ENCODE assay signal across 1 cellular context in genomic region chr3:194130807-194131589, GRCh38.
TF ChIP-seq lines count a peak whose summit lies in the region.

No MANE protein-coding gene starts in this region.

TF ChIP-seq in HepG2, 621 proteins besides CTCF, POLR2A, EP300 and RAD21 (continued from another document and continues in another):
- TF ChIP-seq IKZF5 (CRISPR knock-in tag; IDR thresholded peaks at IDR 0.05) (peak; percentile 68), PCBP1 (IDR thresholded peaks at IDR 0.05; ENCODE audit: borderline replicate concordance, low read depth, low read length) (no peak), DMAP1 (CRISPR knock-in tag; IDR thresholded peaks at IDR 0.05) (0 out of 2 replicates have a peak, but pooled peaks have one; percentile 10), PREB (CRISPR knock-in tag; IDR thresholded peaks at IDR 0.05) (no peak), POLR2G (IDR thresholded peaks at IDR 0.05; ENCODE audit: low read depth, low read length) (peak; percentile 39), ELF3 (CRISPR knock-in tag; IDR thresholded peaks at IDR 0.05) (peak; percentile 74), FOXP1 (IDR thresholded peaks at IDR 0.05) (no peak), FOXP1 (CRISPR knock-in tag; IDR thresholded peaks at IDR 0.05) (peak; percentile 66), ESRRA (CRISPR knock-in tag; IDR thresholded peaks at IDR 0.05; ENCODE audit: low read depth) (no peak), DNMT1 (CRISPR knock-in tag; IDR thresholded peaks at IDR 0.05) (no peak), SOX13 (IDR thresholded peaks at IDR 0.05) (no peak), SOX13 (CRISPR knock-in tag; conservative IDR thresholded peaks at IDR 0.05 in 1 of 2, IDR thresholded peaks at IDR 0.05 in 1 of 2) (peak in 1 of 2 experiments; percentile 80; a peak in 2 of 4 replicates), PATZ1 (CRISPR knock-in tag; IDR thresholded peaks at IDR 0.05) (peak; percentile 94), ARNT2 (CRISPR knock-in tag; IDR thresholded peaks at IDR 0.05; ENCODE audit: low read depth) (no peak), EHMT2 (IDR thresholded peaks at IDR 0.05; ENCODE audit: borderline replicate concordance, low read depth, low read length) (no peak; the same call in 1 of the 2 replicates), ZBTB37 (CRISPR knock-in tag; IDR thresholded peaks at IDR 0.05) (peak; percentile 80), ZBTB34 (CRISPR knock-in tag; IDR thresholded peaks at IDR 0.05) (peak; percentile 84; the same call in 1 of the 2 replicates), MLXIP (CRISPR knock-in tag; IDR thresholded peaks at IDR 0.05; ENCODE audit: borderline replicate concordance) (no peak), ZNF674 (CRISPR knock-in tag; IDR thresholded peaks at IDR 0.05; ENCODE audit: low read depth) (no peak), HMGXB4 (CRISPR knock-in tag; IDR thresholded peaks at IDR 0.05; ENCODE audit: borderline replicate concordance in 1 of 2, low read depth in 1 of 2) (0 out of 4 replicates have a peak, but pooled peaks have one; percentile 27 to 28), TGIF2 (CRISPR knock-in tag; IDR thresholded peaks at IDR 0.05) (no peak), TFAP4 (IDR thresholded peaks at IDR 0.05; ENCODE audit: borderline replicate concordance, low read depth) (peak; percentile 75; the same call in 1 of the 2 replicates), JUN (CRISPR knock-in tag; IDR thresholded peaks at IDR 0.05) (no peak), ZNF639 (CRISPR knock-in tag; conservative IDR thresholded peaks at IDR 0.05) (no peak), ZNF740 (CRISPR knock-in tag; IDR thresholded peaks at IDR 0.05) (0 out of 2 replicates have a peak, but pooled peaks have one; percentile 56), ZSCAN25 (CRISPR knock-in tag; IDR thresholded peaks at IDR 0.05) (no peak), GLI4 (CRISPR knock-in tag; IDR thresholded peaks at IDR 0.05; ENCODE audit: borderline replicate concordance) (no peak), ZNF766 (CRISPR knock-in tag; IDR thresholded peaks at IDR 0.05; ENCODE audit: borderline replicate concordance) (no peak), HOMEZ (CRISPR knock-in tag; IDR thresholded peaks at IDR 0.05; ENCODE audit: low read depth) (no peak), MYPOP (CRISPR knock-in tag; IDR thresholded peaks at IDR 0.05) (peak; percentile 42; the same call in 1 of the 2 replicates), KDM1A (CRISPR knock-in tag; IDR thresholded peaks at IDR 0.05) (no peak), WIZ (CRISPR knock-in tag; IDR thresholded peaks at IDR 0.05) (no peak), E2F2 (CRISPR knock-in tag; IDR thresholded peaks at IDR 0.05; ENCODE audit: borderline replicate concordance) (no peak), ZNF772 (CRISPR knock-in tag; IDR thresholded peaks at IDR 0.05) (no peak), BCL6 (CRISPR knock-in tag; IDR thresholded peaks at IDR 0.05) (peak; percentile 76), CENPT (CRISPR knock-in tag; IDR thresholded peaks at IDR 0.05; ENCODE audit: low read depth) (no peak), NR1H2 (CRISPR knock-in tag; IDR thresholded peaks at IDR 0.05; ENCODE audit: borderline replicate concordance, low read depth) (no peak), YEATS4 (CRISPR knock-in tag; IDR thresholded peaks at IDR 0.05; ENCODE audit: borderline replicate concordance) (no peak), ZNF879 (CRISPR knock-in tag; IDR thresholded peaks at IDR 0.05) (peak; percentile 84; the same call in 1 of the 2 replicates), YY1 (IDR thresholded peaks at IDR 0.05; ENCODE audit: insufficient read depth, insufficient replicate concordance, low read depth, low read length) (peak; percentile 30), SIN3B (IDR thresholded peaks at IDR 0.05; ENCODE audit: low read length) (no peak), KAT8 (CRISPR knock-in tag; IDR thresholded peaks at IDR 0.05) (no peak), POLR2AphosphoS5 (IDR thresholded peaks at IDR 0.05; ENCODE audit: low read depth, low read length) (peak; percentile 43), ZNF251 (CRISPR knock-in tag; IDR thresholded peaks at IDR 0.05) (no peak), ZNF891 (CRISPR knock-in tag; IDR thresholded peaks at IDR 0.05) (no peak), ADNP (CRISPR knock-in tag; IDR thresholded peaks at IDR 0.05) (no peak)
